21 cellular contexts compared by ENCODE assay signal in genomic region chr5:141655020-141655419, GRCh38.
"Had no signal": no experiment of that assay in that cellular context is flagged by ENCODE, and none has a peak within 500 bp of the region (broad histone marks: within the 10 kb centered on the region; RNA-seq: fewer than 3 reads in every experiment).

No MANE protein-coding gene starts in this region.

- ATAC-seq: left colon; lower lobe of right lung; natural killer cell treated with Interleukin-12 subunit alpha and Interleukin-12 subunit beta and Interleukin-15 and Interleukin-18, amount 100 ng/mL, for 72 hours; stimulated activated naive B cell treated with anti-CD40 and anti-IgM and Interleukin-4, amounts not matched to agents 10 μg/mL and 1 μg/mL and 100 μg/mL, for 72 hours; stimulated activated naive CD8-positive, alpha-beta T cell treated with anti-CD3 and anti-CD28 coated beads, Interleukin-15, amount 100 ng/mL, for 72 hours had no signal

- H3K27ac ChIP-seq: coronary artery, left ventricle myocardium inferior, lower lobe of right lung, prostate gland, right atrium auricular region, sigmoid colon, spleen, suprapubic skin, transverse colon, vagina had no signal

- H3K9me3 Mint-ChIP-seq: immature natural killer cell; natural killer cell treated with Interleukin-12 subunit alpha and Interleukin-12 subunit beta and Interleukin-15 and Interleukin-18, amount 100 ng/mL, for 72 hours; neural crest cell; stimulated activated naive CD8-positive, alpha-beta T cell treated with anti-CD3 and anti-CD28 coated beads, Interleukin-15, amount 100 ng/mL, for 72 hours had no signal

- H3K36me3 Mint-ChIP-seq: stimulated activated naive B cell treated with anti-CD40 and anti-IgM and Interleukin-4, amounts not matched to agents 10 μg/mL and 1 μg/mL and 100 μg/mL, for 72 hours had no signal

- H3K27ac Mint-ChIP-seq: immature natural killer cell; natural killer cell treated with Interleukin-12 subunit alpha and Interleukin-12 subunit beta and Interleukin-15 and Interleukin-18, amount 100 ng/mL, for 72 hours; stimulated activated naive B cell treated with anti-CD40 and anti-IgM and Interleukin-4, amounts not matched to agents 10 μg/mL and 1 μg/mL and 100 μg/mL, for 72 hours had no signal

- H3K9me3 ChIP-seq: left ventricle myocardium inferior, lower lobe of right lung, prostate gland, right atrium auricular region, sigmoid colon, spleen, suprapubic skin, transverse colon, vagina had no signal

- DNase-seq: dermis blood vessel endothelial cell; effector memory CD4-positive, alpha-beta T cell; hypothalamus; immature natural killer cell; islet precursor cell; left colon; left ventricle myocardium inferior; lower lobe of right lung; sigmoid colon; spleen; stimulated activated CD4-positive, alpha-beta T cell treated with anti-CD3 and anti-CD28 coated beads, Interleukin-4, amount 100 ng/mL, for 4 hours; stimulated activated naive B cell treated with anti-CD40 and anti-IgM and Interleukin-4, amounts not matched to agents 10 μg/mL and 1 μg/mL and 100 μg/mL, for 72 hours; stimulated activated naive CD8-positive, alpha-beta T cell treated with anti-CD3 and anti-CD28 coated beads, Interleukin-15, amount 100 ng/mL, for 72 hours; transverse colon had no signal

- H3K27me3 Mint-ChIP-seq: natural killer cell treated with Interleukin-12 subunit alpha and Interleukin-12 subunit beta and Interleukin-15 and Interleukin-18, amount 100 ng/mL, for 72 hours; stimulated activated naive CD8-positive, alpha-beta T cell treated with anti-CD3 and anti-CD28 coated beads, Interleukin-15, amount 100 ng/mL, for 72 hours had no signal

- H3K27me3 ChIP-seq: right atrium auricular region, sigmoid colon, spleen, suprapubic skin, transverse colon, vagina had no signal

- H3K4me3 ChIP-seq: coronary artery, left ventricle myocardium inferior, lower lobe of right lung, prostate gland, right atrium auricular region, sigmoid colon, spleen, suprapubic skin, transverse colon, vagina had no signal

- H3K36me3 ChIP-seq: prostate gland, suprapubic skin, transverse colon had no signal

- H3K4me3 Mint-ChIP-seq: immature natural killer cell; natural killer cell treated with Interleukin-12 subunit alpha and Interleukin-12 subunit beta and Interleukin-15 and Interleukin-18, amount 100 ng/mL, for 72 hours; neural crest cell; stimulated activated naive B cell treated with anti-CD40 and anti-IgM and Interleukin-4, amounts not matched to agents 10 μg/mL and 1 μg/mL and 100 μg/mL, for 72 hours; stimulated activated naive CD8-positive, alpha-beta T cell treated with anti-CD3 and anti-CD28 coated beads, Interleukin-15, amount 100 ng/mL, for 72 hours had no signal
